Comparison of ENCODE assay signal across 1 cellular context in genomic region chr9:129100383-129101169, GRCh38.
A peak's percentile ranks its signal among the peaks of the same experiment; 100 is the strongest.
TF ChIP-seq lines count a peak whose summit lies in the region.

No MANE protein-coding gene starts in this region.

TF ChIP-seq in HepG2, 621 proteins besides CTCF, POLR2A, EP300 and RAD21:
- TF ChIP-seq AGO1 (IDR thresholded peaks at IDR 0.05; ENCODE audit: low read depth, low read length, poor library complexity, severe bottlenecking): peak; percentile 89
- no peak for TF ChIP-seq ZNF530 (CRISPR knock-in tag; IDR thresholded peaks at IDR 0.05; ENCODE audit: low read depth)
- TF ChIP-seq RBFOX2 (IDR thresholded peaks at IDR 0.05; ENCODE audit: low read depth, low read length): peak; percentile 26; the same call in 1 of the 2 replicates
- TF ChIP-seq AGO2 (optimal IDR thresholded peaks at IDR 0.05; ENCODE audit: low read depth, low read length): peak; percentile 43
- TF ChIP-seq ZNF841 (CRISPR knock-in tag; IDR thresholded peaks at IDR 0.05; ENCODE audit: borderline replicate concordance): no peak
- TF ChIP-seq XBP1 (CRISPR knock-in tag; IDR thresholded peaks at IDR 0.05): no peak
TF ChIP-seq in HepG2: peak in this region for 3.
